In genomic region chr11:76152741-76153608, GRCh38 we compare ENCODE assay signal across 1 cellular context.
A peak's percentile ranks its signal among the peaks of the same experiment; 100 is the strongest.
TF ChIP-seq lines count a peak whose summit lies in the region.

No MANE protein-coding gene starts in this region.

TF ChIP-seq in K562, 482 proteins besides CTCF, POLR2A, EP300 and RAD21 (continued from another document):
- TF ChIP-seq ZBTB12 (CRISPR knock-in tag; IDR thresholded peaks at IDR 0.05), result no peak
- TF ChIP-seq ZFPM2 (CRISPR knock-in tag; IDR thresholded peaks at IDR 0.05), result no peak
- TF ChIP-seq MNT (conservative IDR thresholded peaks at IDR 0.05), result no peak
- no peak for TF ChIP-seq NKRF (IDR thresholded peaks at IDR 0.05; ENCODE audit: borderline replicate concordance)
- no peak for TF ChIP-seq FOXM1 (IDR thresholded peaks at IDR 0.05; ENCODE audit: low read depth)
- no peak for TF ChIP-seq FOXM1 (CRISPR knock-in tag; IDR thresholded peaks at IDR 0.05; ENCODE audit: low read depth)
- TF ChIP-seq NCOA4 (IDR thresholded peaks at IDR 0.05; ENCODE audit: partially characterized antibody), result no peak
- TF ChIP-seq PTRF (tag; IDR thresholded peaks at IDR 0.05), result no peak
- 0 out of 2 replicates have a peak, but pooled peaks have one; percentile 49 for TF ChIP-seq L3MBTL2 (IDR thresholded peaks at IDR 0.05)
